15 cellular contexts compared by ENCODE assay signal in genomic region chr2:189549440-189549832, GRCh38. TPM values are rescaled to one million over a fixed set of nuclear protein-coding genes. Genes with fewer than 3 reads are reported as not detected.
DNase-seq lines count a peak whose midpoint lies in the region; ATAC-seq, FAIRE-seq and TF ChIP-seq lines count a peak whose summit lies in the region.
"Had no signal": no experiment of that assay in that cellular context is flagged by ENCODE, and none has a peak within 500 bp of the region (broad histone marks: within the 10 kb centered on the region; RNA-seq: fewer than 3 reads in every experiment).

No MANE protein-coding gene starts in this region.

- H3K36me3 Mint-ChIP-seq in endodermal cell (ENCODE audit: low read depth) = no peaks in the 10 kb centered on the region
- H3K36me3 Mint-ChIP-seq: stimulated activated memory B cell treated with anti-CD40 and anti-IgM and Interleukin-4, amounts not matched to agents 10 μg/mL and 1 μg/mL and 100 μg/mL, for 72 hours had no signal

- CTCF ChIA-PET in HepG2 (lab: Yijun Ruan, JAX; ENCODE audit: low intra/inter-chr PET ratio, low total read pairs) = no interaction called here

- H3K4me1 ChIP-seq in KMS-11 (ENCODE audit: low read depth, poor library complexity, severe bottlenecking) (peaks cover 34% of the 10 kb centered on the region), endodermal cell (ENCODE audit: control insufficient read depth, insufficient read depth, low read length) (peaks cover 7% of the 10 kb centered on the region), HepG2 (ENCODE audit: insufficient read depth, low read length) (peaks cover 46% of the 10 kb centered on the region), subcutaneous abdominal adipose tissue (ENCODE audit: control insufficient read depth in 5 of 5, insufficient read depth in 5 of 5, low read length in 5 of 5) (peaks cover 7 to 48% (median 40%) of the 10 kb centered on the region in 5 donors), Peyer's patch (peaks cover 0 to 21% (median 0%) of the 10 kb centered on the region in 4 donors)

- no peak overlapping the region for H3K4me3 ChIP-seq in KMS-11 (IDR thresholded peaks at IDR 0.05; ENCODE audit: insufficient read depth, low read depth, low read length)
- no peak overlapping the region for H3K4me3 ChIP-seq in endodermal cell (ENCODE audit: low read length)
- H3K4me3 ChIP-seq in HepG2 (replicated peaks in 1 of 3; ENCODE audit: insufficient read depth in 1 of 3, low read depth in 2 of 3, low read length in 3 of 3) = no peak overlapping the region
- H3K4me3 ChIP-seq in subcutaneous abdominal adipose tissue (ENCODE audit: low read depth in 1 of 5, low read length in 5 of 5) = no peak overlapping the region
- no peak overlapping the region for H3K4me3 ChIP-seq in Peyer's patch

- no peak for FAIRE-seq in HepG2 (lab: Jason Lieb, UNC)

- TF ChIP-seq EP300 in HepG2 (IDR thresholded peaks at IDR 0.05; ENCODE audit: low read depth in 2 of 2, low read length in 2 of 2) (no peak), HepG2 (CRISPR knock-in tag; IDR thresholded peaks at IDR 0.05; ENCODE audit: borderline replicate concordance) (no peak)

- no peak for TF ChIP-seq RAD21 in HepG2 (CRISPR knock-in tag; IDR thresholded peaks at IDR 0.05)

- H3K79me2 ChIP-seq in KMS-11 (ENCODE audit: insufficient read depth, low read depth) (no peaks in the 10 kb centered on the region), HepG2 (ENCODE audit: insufficient read depth, low read length) (no peaks in the 10 kb centered on the region)

- H3K27ac Mint-ChIP-seq in endodermal cell = peak overlapping the region; percentile 72
- H3K27ac Mint-ChIP-seq: activated CD4-positive, alpha-beta memory T cell treated with anti-CD3 and anti-CD28 coated beads, Interleukin-2, amount 10 ng/mL, durations not matched to agents 7 days and 5 days; stimulated activated memory B cell treated with anti-CD40 and anti-IgM and Interleukin-4, amounts not matched to agents 10 μg/mL and 1 μg/mL and 100 μg/mL, for 72 hours; T-helper 2 cell treated with Interferon-gamma antibody and Interleukin-4, amounts not matched to agents 5 μg/mL and 100 μg/mL, for 36 hours had no signal

- no TSS peak for BruUV-seq in HepG2 (replicated peaks; lab: Mats Ljungman, UMichigan)

- H3K4me2 ChIP-seq in KMS-11 (peak overlapping the region; percentile 30; the same call in 1 of the 2 replicates), HepG2 (ENCODE audit: low read depth, low read length) (peak overlapping the region; percentile 34)

- H3K36me3 ChIP-seq in KMS-11 (ENCODE audit: insufficient read depth) = no peaks in the 10 kb centered on the region
- no peaks in the 10 kb centered on the region for H3K36me3 ChIP-seq in endodermal cell (ENCODE audit: control insufficient read depth, insufficient read depth, low read length)
- no peaks in the 10 kb centered on the region for H3K36me3 ChIP-seq in HepG2 (replicated peaks in 1 of 2; ENCODE audit: control insufficient read depth in 1 of 2, insufficient read depth in 2 of 2, low read length in 2 of 2)
- no peaks in the 10 kb centered on the region for H3K36me3 ChIP-seq in subcutaneous abdominal adipose tissue (ENCODE audit: control insufficient read depth in 5 of 5, insufficient read depth in 5 of 5, low read length in 5 of 5)
- H3K36me3 ChIP-seq in Peyer's patch = no peaks in the 10 kb centered on the region
- H3K36me3 ChIP-seq: neutrophil had no signal

- intact Hi-C loops in HepG2 (cut with micrococcal nuclease; ENCODE audit: unreplicated experiment) = no loop called here

- no peak for TF ChIP-seq POLR2A in HepG2 (IDR thresholded peaks at IDR 0.05; ENCODE audit: insufficient read depth in 1 of 2, low read depth in 2 of 2, low read length in 2 of 2)
- TF ChIP-seq POLR2A in Peyer's patch (IDR thresholded peaks at IDR 0.05) = no peak

- no peaks in the 10 kb centered on the region for H4K20me1 ChIP-seq in KMS-11 (ENCODE audit: insufficient read depth)
- no peaks in the 10 kb centered on the region for H4K20me1 ChIP-seq in HepG2 (ENCODE audit: insufficient read depth, low read length)

- in situ Hi-C loops in HepG2 (cut with HindIII; ENCODE audit: extremely low pct_ligation_motif_present, low pct_unique_long_range_greater_than_20kb) = no loop called here

- H3K4me1 Mint-ChIP-seq in endodermal cell = peaks cover 51% of the 10 kb centered on the region
- H3K4me1 Mint-ChIP-seq: activated CD4-positive, alpha-beta memory T cell treated with anti-CD3 and anti-CD28 coated beads, Interleukin-2, amount 10 ng/mL, durations not matched to agents 7 days and 5 days; stimulated activated memory B cell treated with anti-CD40 and anti-IgM and Interleukin-4, amounts not matched to agents 10 μg/mL and 1 μg/mL and 100 μg/mL, for 72 hours had no signal

- no peak overlapping the region for H3K4me3 Mint-ChIP-seq in endodermal cell
- H3K4me3 Mint-ChIP-seq: activated CD4-positive, alpha-beta memory T cell treated with anti-CD3 and anti-CD28 coated beads, Interleukin-2, amount 10 ng/mL, durations not matched to agents 7 days and 5 days; stimulated activated memory B cell treated with anti-CD40 and anti-IgM and Interleukin-4, amounts not matched to agents 10 μg/mL and 1 μg/mL and 100 μg/mL, for 72 hours; T-helper 2 cell treated with Interferon-gamma antibody and Interleukin-4, amounts not matched to agents 5 μg/mL and 100 μg/mL, for 36 hours had no signal

- peak; percentile 19; the same call in 2 of the 3 replicates for ATAC-seq in HepG2
- ATAC-seq in HG03442 (IDR thresholded peaks at IDR 0.05; ENCODE audit: unreplicated experiment) = no peak
- ATAC-seq: left colon; stimulated activated memory B cell treated with anti-CD40 and anti-IgM and Interleukin-4, amounts not matched to agents 10 μg/mL and 1 μg/mL and 100 μg/mL, for 72 hours had no signal

- TF ChIP-seq CTCF in KMS-11 (conservative IDR thresholded peaks at IDR 0.05; ENCODE audit: low read depth, low read length) (no peak), endodermal cell (conservative IDR thresholded peaks at IDR 0.05) (no peak), HepG2 (CRISPR knock-in tag; IDR thresholded peaks at IDR 0.05) (no peak), Peyer's patch (IDR thresholded peaks at IDR 0.05) (no peak)

- no peaks in the 10 kb centered on the region for H3K27me3 ChIP-seq in KMS-11 (ENCODE audit: insufficient read depth, low read depth)
- H3K27me3 ChIP-seq in endodermal cell (ENCODE audit: control insufficient read depth, insufficient read depth, low read length, poor library complexity, severe bottlenecking) = no peaks in the 10 kb centered on the region
- no peaks in the 10 kb centered on the region for H3K27me3 ChIP-seq in HepG2 (ENCODE audit: control insufficient read depth in 1 of 2, insufficient read depth in 2 of 2, low read length in 2 of 2)
- H3K27me3 ChIP-seq in subcutaneous abdominal adipose tissue (ENCODE audit: control insufficient read depth in 5 of 5, insufficient read depth in 4 of 5, low read length in 5 of 5) = no peaks in the 10 kb centered on the region
- no peaks in the 10 kb centered on the region for H3K27me3 ChIP-seq in Peyer's patch
- H3K27me3 ChIP-seq: neutrophil had no signal

- POLR2A ChIA-PET in HepG2 (lab: Yijun Ruan, JAX) = interaction anchor here (1.0 to 2.1 kb wide), 7 partner anchors 15 to 64 kb away, joined by 3 to 14 read pairs (median 5); partner anchors contain the start of gene SLC40A1

- no peaks in the 10 kb centered on the region for H3K27me3 Mint-ChIP-seq in endodermal cell (ENCODE audit: insufficient read depth)

- H3K9me3 ChIP-seq in endodermal cell (ENCODE audit: control insufficient read depth, low read length) (no peaks in the 10 kb centered on the region), HepG2 (ENCODE audit: low read length) (no peaks in the 10 kb centered on the region), subcutaneous abdominal adipose tissue (ENCODE audit: control insufficient read depth in 5 of 5, low read length in 5 of 5) (no peaks in the 10 kb centered on the region), Peyer's patch (no peaks in the 10 kb centered on the region)
- H3K9me3 ChIP-seq: neutrophil had no signal

- DNase-seq in endodermal cell (no peak), HepG2 (ENCODE audit: low spot score) (no peak), Peyer's patch (no peak), Ammon's horn (ENCODE audit: low spot score) (no peak)
- no peak for DNase-seq in activated naive CD4-positive, alpha-beta T cell treated with Interleukin-2 at 50 U/mL for 16 hours
- DNase-seq: activated CD4-positive, alpha-beta memory T cell treated with anti-CD3 and anti-CD28 coated beads, Interleukin-2, amount 10 ng/mL, durations not matched to agents 7 days and 5 days; left colon; NCI-H226; stimulated activated CD4-positive, alpha-beta T cell treated with anti-CD3 and anti-CD28 coated beads, Interleukin-1b, Interleukin-23, amount 100 ng/mL, for 48 hours had no signal

- 89 to 92% methylated on average over 2 of the region's 2 CpGs for WGBS in endodermal cell (ENCODE audit: insufficient coverage in 1 of 2, insufficient read length in 1 of 2), 2 experiments
- 84% methylated on average over 2 of the region's 2 CpGs for WGBS in HepG2 (ENCODE audit: low lambda C conversion rate)

- H3K9me3 Mint-ChIP-seq in endodermal cell = no peaks in the 10 kb centered on the region
- H3K9me3 Mint-ChIP-seq: activated CD4-positive, alpha-beta memory T cell treated with anti-CD3 and anti-CD28 coated beads, Interleukin-2, amount 10 ng/mL, durations not matched to agents 7 days and 5 days; stimulated activated memory B cell treated with anti-CD40 and anti-IgM and Interleukin-4, amounts not matched to agents 10 μg/mL and 1 μg/mL and 100 μg/mL, for 72 hours; T-helper 2 cell treated with Interferon-gamma antibody and Interleukin-4, amounts not matched to agents 5 μg/mL and 100 μg/mL, for 36 hours had no signal

- H3K27ac ChIP-seq in KMS-11 (no peak overlapping the region), endodermal cell (ENCODE audit: low read depth, low read length) (no peak overlapping the region), HepG2 (ENCODE audit: extremely low read length, insufficient read depth, low read length) (peak overlapping the region; percentile 54), subcutaneous abdominal adipose tissue (ENCODE audit: low read depth, low read length) (peak overlapping the region; percentile 21), Peyer's patch (peak overlapping the region in 1 of 4 donors; percentile 23)
- H3K27ac ChIP-seq: neutrophil had no signal

- H2AFZ ChIP-seq in KMS-11 (ENCODE audit: low read depth) (peak overlapping the region; percentile 43; the same call in 1 of the 2 replicates), HepG2 (ENCODE audit: low read length) (peak overlapping the region; percentile 45)

- H3K9ac ChIP-seq in KMS-11 (no peak overlapping the region), endodermal cell (ENCODE audit: extremely low read depth, low read length, poor library complexity, severe bottlenecking) (no peak overlapping the region), HepG2 (ENCODE audit: insufficient read depth, low read depth, low read length) (peak overlapping the region; percentile 17; the same call in 1 of the 2 replicates), subcutaneous abdominal adipose tissue (ENCODE audit: low read length in 5 of 5) (no peak overlapping the region)

RNA-seq across cellular contexts. Expression of gene SLC40A1, which starts 31.1 kb away (rescaled TPM):
- total RNA-seq in endodermal cell = 10 to 100 TPM; 74.1 to 96.8 TPM
- 12.3 TPM for polyA plus RNA-seq in endodermal cell (2013, experiment 1 of 2)
- polyA plus RNA-seq in endodermal cell (2013, experiment 2 of 2) = 14.1 TPM
- 10.6 and 19.2 TPM in 2 replicates for total RNA-seq in HepG2 (2016; rRNA removed; fragmentation: Illumina TruSeq; extraction: Trizol)
- total RNA-seq in HepG2 (2016; cell fraction: cytosol; rRNA removed; fragmentation: Illumina TruSeq; extraction: Trizol; ENCODE audit: low read depth) = 2.5 and 3.1 TPM in 2 replicates
- 10.6 and 17.6 TPM in 2 replicates for total RNA-seq in HepG2 (2016; cell fraction: insoluble cytoplasmic fraction; rRNA removed; fragmentation: Illumina TruSeq; extraction: Trizol)
- 20.1 and 24.4 TPM in 2 replicates for total RNA-seq in HepG2 (2016; cell fraction: membrane; rRNA removed; fragmentation: Illumina TruSeq; extraction: Trizol)
- total RNA-seq in HepG2 (2016; cell fraction: nucleus; rRNA removed; fragmentation: Illumina TruSeq; extraction: Trizol) = 9.0 and 10.7 TPM in 2 replicates
- polyA plus RNA-seq in HepG2 (2011; rRNA removed) = 21.4 and 24.9 TPM in 2 replicates
- 14.9 and 22.6 TPM in 2 replicates for polyA plus RNA-seq in HepG2 (2011; cell fraction: cytosol; rRNA removed)
- polyA plus RNA-seq in HepG2 (2011; cell fraction: nucleus; rRNA removed) = 12.3 and 12.6 TPM in 2 replicates
- 35.5 and 45.2 TPM in 2 replicates for polyA plus RNA-seq in HepG2 (2012)
- 3.4 and 3.6 TPM in 2 replicates for polyA plus RNA-seq in HepG2 (2016; cell fraction: cytosol; fragmentation: Illumina TruSeq; extraction: Trizol; ENCODE audit: low read depth)
- polyA plus RNA-seq in HepG2 (2016; cell fraction: insoluble cytoplasmic fraction; fragmentation: Illumina TruSeq; extraction: Trizol; ENCODE audit: low read depth) = 19.5 and 21.2 TPM in 2 replicates
- polyA plus RNA-seq in HepG2 (2016; cell fraction: membrane; fragmentation: Illumina TruSeq; extraction: Trizol; ENCODE audit: low read depth) = 19.1 and 22.9 TPM in 2 replicates
- 12.8 and 14.3 TPM in 2 replicates for polyA plus RNA-seq in HepG2 (2016; cell fraction: nucleus; fragmentation: Illumina TruSeq; extraction: Trizol; ENCODE audit: insufficient read depth, low read depth)
- polyA minus RNA-seq in HepG2 (2011; rRNA and poly(A)+ RNA removed; ENCODE audit: low replicate concordance) = 0.47 and 45.0 TPM in 2 replicates
- 26.4 and 29.2 TPM in 2 replicates for polyA minus RNA-seq in HepG2 (2011; cell fraction: cytosol; rRNA and poly(A)+ RNA removed)
- polyA minus RNA-seq in HepG2 (2011; cell fraction: nucleus; rRNA and poly(A)+ RNA removed) = 33.1 and 37.5 TPM in 2 replicates
- total RNA-seq in Peyer's patch = 100 to 1,000 TPM in 3 of 4 donors, 10 to 100 TPM in 1; 69.8 to 208 (median 149) TPM

Comparison
In these comparisons a context has a peak if more than half of its experiments do, and no peak if none do; other contexts are left out.
1. H3K27ac ChIP-seq: peak in HepG2 (single experiment) and subcutaneous abdominal adipose tissue (single experiment); none in KMS-11 (single experiment) and endodermal cell (single experiment).